10 cellular contexts compared by ENCODE assay signal in the genomic region with DNA sequence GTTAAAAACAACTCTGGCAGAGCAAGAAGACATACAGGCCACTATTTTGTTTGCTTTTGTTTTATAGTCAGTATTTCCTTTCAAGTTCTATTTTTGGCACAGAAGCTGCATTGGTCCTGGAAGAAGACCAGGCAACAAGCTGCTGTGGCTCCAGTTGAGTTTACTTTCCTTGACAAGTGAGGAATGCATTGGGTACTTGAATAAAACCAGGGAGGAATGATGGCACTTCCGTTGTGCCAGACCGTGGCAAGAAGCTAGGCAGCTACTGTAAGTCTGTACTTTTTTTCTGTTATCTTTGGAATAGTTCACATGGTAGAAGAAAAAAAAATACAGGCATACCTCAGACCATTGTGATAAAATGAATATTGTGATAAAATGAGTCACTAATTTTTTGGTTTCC.
DNase-seq lines count a peak whose midpoint lies in the region; ATAC-seq and TF ChIP-seq lines count a peak whose summit lies in the region.
"Had no signal": no experiment of that assay in that cellular context is flagged by ENCODE, and none has a peak within 500 bp of the region (broad histone marks: within the 10 kb centered on the region; RNA-seq: fewer than 3 reads in every experiment).

No MANE protein-coding gene starts in this region.

- H3K27ac Mint-ChIP-seq in CD8-positive, alpha-beta T cell: peak overlapping the region; percentile 67

- ATAC-seq in CD8-positive, alpha-beta T cell: no peak
- no peak for ATAC-seq in HG03108 (IDR thresholded peaks at IDR 0.05; ENCODE audit: unreplicated experiment)
- no peak for ATAC-seq in HG02763 (IDR thresholded peaks at IDR 0.05; ENCODE audit: unreplicated experiment)
- no peak for ATAC-seq in HG03097 (IDR thresholded peaks at IDR 0.05; ENCODE audit: low FRiP score, unreplicated experiment)
- ATAC-seq: activated T-cell treated with anti-CD3 and anti-CD28 coated beads, Interleukin-2, amount 50 U/mL, for 4 hours had no signal

- peaks cover 19% of the 10 kb centered on the region for H3K4me1 ChIP-seq in CD8-positive, alpha-beta T cell (ENCODE audit: insufficient read depth, low read length)
- H3K4me1 ChIP-seq in muscle layer of duodenum (ENCODE audit: control insufficient read depth in 1 of 2, insufficient read depth in 2 of 2, low read length in 2 of 2) (peaks cover 7 to 30% of the 10 kb centered on the region in 2 donors), BE2C (no peaks in the 10 kb centered on the region)

- in situ Hi-C loops in brain microvascular endothelial cell (cut with HindIII; ENCODE audit: low pct_ligation_motif_present, low sequenced_read_pairs): no loop called here

- POLR2A ChIA-PET in CD8-positive, alpha-beta T cell (lab: Charles Lee): interaction anchor here (1.0 kb wide), 1 partner anchor 40 kb away, joined by 5 read pairs; no protein-coding TSS in a partner anchor

- H3K27ac ChIP-seq in CD8-positive, alpha-beta T cell (ENCODE audit: low read depth, low read length): no peak overlapping the region
- H3K27ac ChIP-seq in brain microvascular endothelial cell: peak overlapping the region; percentile 70
- H3K27ac ChIP-seq in muscle layer of duodenum (ENCODE audit: low read length): peak overlapping the region; percentile 10

- no peaks in the 10 kb centered on the region for H3K9me3 Mint-ChIP-seq in CD8-positive, alpha-beta T cell

- DNase-seq in CD8-positive, alpha-beta T cell: no peak
- DNase-seq in NCI-H146 treated with DMSO at 0.1 percent for 48 hours (lab: John Stamatoyannopoulos, UW; ENCODE audit: unreplicated experiment) (peak; percentile 30), brain microvascular endothelial cell (peak; percentile 78), BE2C (no peak)
- DNase-seq: activated T-cell treated with anti-CD3 and anti-CD28 coated beads, Interleukin-2, amount 50 U/mL, for 4 hours; H7 had no signal

- H3K36me3 Mint-ChIP-seq in CD8-positive, alpha-beta T cell: peaks cover 47% of the 10 kb centered on the region

- no peaks in the 10 kb centered on the region for H3K36me3 ChIP-seq in CD8-positive, alpha-beta T cell (ENCODE audit: insufficient read depth, low read length)
- H3K36me3 ChIP-seq in brain microvascular endothelial cell (replicated peaks) (peaks cover 5% of the 10 kb centered on the region), muscle layer of duodenum (ENCODE audit: control insufficient read depth in 1 of 2, insufficient read depth in 2 of 2, low read length in 2 of 2) (peaks cover 0 to 5% of the 10 kb centered on the region in 2 donors), BE2C (no peaks in the 10 kb centered on the region)

- intact Hi-C loops in CD8-positive, alpha-beta T cell (cut with DNase I, micrococcal nuclease): no loop called here

- CTCF ChIA-PET in CD8-positive, alpha-beta T cell (lab: Charles Lee): interaction anchor here (0.6 to 1.5 kb wide), 2 partner anchors 184 to 1641 kb away, joined by 3 to 4 read pairs; no protein-coding TSS in a partner anchor

- H3K27me3 Mint-ChIP-seq in CD8-positive, alpha-beta T cell (ENCODE audit: low read depth): no peaks in the 10 kb centered on the region

- H3K4me1 Mint-ChIP-seq in CD8-positive, alpha-beta T cell (ENCODE audit: low read depth): peaks cover 59% of the 10 kb centered on the region

- no peak overlapping the region for H3K4me3 Mint-ChIP-seq in CD8-positive, alpha-beta T cell
- H3K4me3 Mint-ChIP-seq: activated T-cell treated with anti-CD3 and anti-CD28 coated beads, Interleukin-2, amount 50 U/mL, for 4 hours had no signal

- no peak overlapping the region for H3K4me3 ChIP-seq in CD8-positive, alpha-beta T cell (ENCODE audit: low read depth, low read length)
- H3K4me3 ChIP-seq in brain microvascular endothelial cell (ENCODE audit: low read depth, low read length) (no peak overlapping the region), muscle layer of duodenum (ENCODE audit: low read depth in 1 of 2, low read length in 2 of 2) (no peak overlapping the region), BE2C (ENCODE audit: low read depth, low read length) (no peak overlapping the region)

- TF ChIP-seq CTCF in CD8-positive, alpha-beta T cell (IDR thresholded peaks at IDR 0.05): no peak
- TF ChIP-seq CTCF in brain microvascular endothelial cell (IDR thresholded peaks at IDR 0.05; ENCODE audit: low read depth, low read length, missing control alignments) (no peak), BE2C (IDR thresholded peaks at IDR 0.05; ENCODE audit: low read depth, low read length) (no peak)

- no peaks in the 10 kb centered on the region for H3K9me3 ChIP-seq in CD8-positive, alpha-beta T cell (ENCODE audit: low read length)
- peaks cover 0 to 10% of the 10 kb centered on the region in 2 donors for H3K9me3 ChIP-seq in muscle layer of duodenum (ENCODE audit: control insufficient read depth in 1 of 2, low read length in 2 of 2)
- H3K9me3 ChIP-seq in BE2C: no peaks in the 10 kb centered on the region

- H3K27me3 ChIP-seq in CD8-positive, alpha-beta T cell (ENCODE audit: insufficient read depth, low read length): no peaks in the 10 kb centered on the region
- H3K27me3 ChIP-seq in brain microvascular endothelial cell (replicated peaks) (no peaks in the 10 kb centered on the region), muscle layer of duodenum (ENCODE audit: low read depth, low read length) (no peaks in the 10 kb centered on the region), BE2C (no peaks in the 10 kb centered on the region)

Comparison
In these comparisons a context has a peak if more than half of its experiments do, and no peak if none do; other contexts are left out.
1. DNase-seq: peak in NCI-H146 treated with DMSO at 0.1 percent for 48 hours (single experiment) and brain microvascular endothelial cell (single experiment); none in CD8-positive, alpha-beta T cell (0 of 7) and BE2C (single experiment).